1 cellular context compared by ENCODE assay signal in genomic region chr21:43928230-43928607, GRCh38.
TF ChIP-seq lines count a peak whose summit lies in the region.

No MANE protein-coding gene starts in this region.

TF ChIP-seq in K562, 482 proteins besides CTCF, POLR2A, EP300 and RAD21 (continued from another document):
- TF ChIP-seq, protein P1, sequence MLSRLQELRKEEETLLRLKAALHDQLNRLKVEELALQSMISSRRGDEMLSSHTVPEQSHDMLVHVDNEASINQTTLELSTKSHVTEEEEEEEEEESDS (CRISPR knock-in tag; IDR thresholded peaks at IDR 0.05), result no peak
- TF ChIP-seq CCAR2 (IDR thresholded peaks at IDR 0.05; ENCODE audit: low read depth, low read length) (no peak), MAFG (tag; conservative IDR thresholded peaks at IDR 0.05) (peak; percentile 87), MAFK (IDR thresholded peaks at IDR 0.05; ENCODE audit: low read length) (peak; percentile 96), RUNX1 (IDR thresholded peaks at IDR 0.05; ENCODE audit: low read depth) (no peak), EWSR1 (IDR thresholded peaks at IDR 0.05; ENCODE audit: borderline replicate concordance, low read depth, partially characterized antibody) (no peak), C11orf30 (IDR thresholded peaks at IDR 0.05; ENCODE audit: low read depth) (peak; percentile 90), ZBED1 (IDR thresholded peaks at IDR 0.05) (no peak), ZNF347 (CRISPR knock-in tag; IDR thresholded peaks at IDR 0.05; ENCODE audit: low read depth) (no peak)
TF ChIP-seq in K562: peak in this region for 5.
